Comparison of ENCODE assay signal across 8 cellular contexts in the genomic region with DNA sequence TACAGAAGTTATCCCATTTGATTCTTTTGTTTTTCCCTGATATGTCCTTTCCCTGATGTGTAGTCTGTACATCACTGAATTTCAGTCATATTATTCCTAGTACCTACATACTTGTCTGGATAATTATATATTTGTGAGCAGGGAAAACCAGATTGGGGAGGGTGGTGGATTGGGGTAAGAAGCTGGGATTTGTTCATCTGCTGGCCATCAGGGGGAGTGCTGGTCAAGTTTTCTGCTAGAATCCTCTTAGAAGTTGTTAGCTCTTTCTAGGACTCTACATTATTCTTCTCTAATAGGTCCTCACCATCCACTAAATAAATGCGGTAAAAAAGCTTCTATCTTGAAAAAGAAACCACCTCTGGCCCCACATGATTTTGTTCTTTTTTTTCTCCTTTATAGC.
A peak's percentile ranks its signal among the peaks of the same experiment; 100 is the strongest.
DNase-seq lines count a peak whose midpoint lies in the region; ATAC-seq and TF ChIP-seq lines count a peak whose summit lies in the region.
"Had no signal": no experiment of that assay in that cellular context is flagged by ENCODE, and none has a peak within 500 bp of the region (broad histone marks: within the 10 kb centered on the region; RNA-seq: fewer than 3 reads in every experiment).

No MANE protein-coding gene starts in this region.

- no peak for TF ChIP-seq EP300 in Ishikawa (IDR thresholded peaks at IDR 0.05; ENCODE audit: borderline replicate concordance)

- ATAC-seq in GM19043 (IDR thresholded peaks at IDR 0.05; ENCODE audit: low read depth, unreplicated experiment) = peak; percentile 59
- no peak for ATAC-seq in GM21737 (IDR thresholded peaks at IDR 0.05; ENCODE audit: unreplicated experiment)
- ATAC-seq: naive thymus-derived CD4-positive, alpha-beta T cell had no signal

- peak; percentile 19 for DNase-seq in Daoy (ENCODE audit: low read depth)
- DNase-seq in SKM-1 treated with dmso at 0.1 percent for 144 hours (lab: John Stamatoyannopoulos, UW; ENCODE audit: unreplicated experiment) = peak; percentile 15
- DNase-seq in hippocampal formation (lab: John Stamatoyannopoulos, UW) = peak; percentile 1 to 2
- DNase-seq in UCSD-AML1 (lab: John Stamatoyannopoulos, UW; ENCODE audit: unreplicated experiment) = no peak

- TF ChIP-seq RAD21 in Ishikawa (IDR thresholded peaks at IDR 0.05; ENCODE audit: low read depth) = peak; percentile 80

TF ChIP-seq in Ishikawa, 13 proteins besides CTCF, POLR2A, EP300 and RAD21:
- TF ChIP-seq, protein P1, sequence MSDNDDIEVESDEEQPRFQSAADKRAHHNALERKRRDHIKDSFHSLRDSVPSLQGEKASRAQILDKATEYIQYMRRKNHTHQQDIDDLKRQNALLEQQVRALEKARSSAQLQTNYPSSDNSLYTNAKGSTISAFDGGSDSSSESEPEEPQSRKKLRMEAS (IDR thresholded peaks at IDR 0.05) = no peak
- TF ChIP-seq TCF12 (IDR thresholded peaks at IDR 0.05; ENCODE audit: low read depth) (no peak), YY1 (IDR thresholded peaks at IDR 0.05; ENCODE audit: low read depth) (no peak), EGR1 (IDR thresholded peaks at IDR 0.05) (no peak), FOXM1 (IDR thresholded peaks at IDR 0.05; ENCODE audit: borderline replicate concordance, low read depth) (no peak)
- TF ChIP-seq, protein P2, sequence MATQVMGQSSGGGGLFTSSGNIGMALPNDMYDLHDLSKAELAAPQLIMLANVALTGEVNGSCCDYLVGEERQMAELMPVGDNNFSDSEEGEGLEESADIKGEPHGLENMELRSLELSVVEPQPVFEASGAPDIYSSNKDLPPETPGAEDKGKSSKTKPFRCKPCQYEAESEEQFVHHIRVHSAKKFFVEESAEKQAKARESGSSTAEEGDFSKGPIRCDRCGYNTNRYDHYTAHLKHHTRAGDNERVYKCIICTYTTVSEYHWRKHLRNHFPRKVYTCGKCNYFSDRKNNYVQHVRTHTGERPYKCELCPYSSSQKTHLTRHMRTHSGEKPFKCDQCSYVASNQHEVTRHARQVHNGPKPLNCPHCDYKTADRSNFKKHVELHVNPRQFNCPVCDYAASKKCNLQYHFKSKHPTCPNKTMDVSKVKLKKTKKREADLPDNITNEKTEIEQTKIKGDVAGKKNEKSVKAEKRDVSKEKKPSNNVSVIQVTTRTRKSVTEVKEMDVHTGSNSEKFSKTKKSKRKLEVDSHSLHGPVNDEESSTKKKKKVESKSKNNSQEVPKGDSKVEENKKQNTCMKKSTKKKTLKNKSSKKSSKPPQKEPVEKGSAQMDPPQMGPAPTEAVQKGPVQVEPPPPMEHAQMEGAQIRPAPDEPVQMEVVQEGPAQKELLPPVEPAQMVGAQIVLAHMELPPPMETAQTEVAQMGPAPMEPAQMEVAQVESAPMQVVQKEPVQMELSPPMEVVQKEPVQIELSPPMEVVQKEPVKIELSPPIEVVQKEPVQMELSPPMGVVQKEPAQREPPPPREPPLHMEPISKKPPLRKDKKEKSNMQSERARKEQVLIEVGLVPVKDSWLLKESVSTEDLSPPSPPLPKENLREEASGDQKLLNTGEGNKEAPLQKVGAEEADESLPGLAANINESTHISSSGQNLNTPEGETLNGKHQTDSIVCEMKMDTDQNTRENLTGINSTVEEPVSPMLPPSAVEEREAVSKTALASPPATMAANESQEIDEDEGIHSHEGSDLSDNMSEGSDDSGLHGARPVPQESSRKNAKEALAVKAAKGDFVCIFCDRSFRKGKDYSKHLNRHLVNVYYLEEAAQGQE (IDR thresholded peaks at IDR 0.05; ENCODE audit: low read depth) = no peak
